18 cellular contexts compared by ENCODE assay signal in the genomic region with DNA sequence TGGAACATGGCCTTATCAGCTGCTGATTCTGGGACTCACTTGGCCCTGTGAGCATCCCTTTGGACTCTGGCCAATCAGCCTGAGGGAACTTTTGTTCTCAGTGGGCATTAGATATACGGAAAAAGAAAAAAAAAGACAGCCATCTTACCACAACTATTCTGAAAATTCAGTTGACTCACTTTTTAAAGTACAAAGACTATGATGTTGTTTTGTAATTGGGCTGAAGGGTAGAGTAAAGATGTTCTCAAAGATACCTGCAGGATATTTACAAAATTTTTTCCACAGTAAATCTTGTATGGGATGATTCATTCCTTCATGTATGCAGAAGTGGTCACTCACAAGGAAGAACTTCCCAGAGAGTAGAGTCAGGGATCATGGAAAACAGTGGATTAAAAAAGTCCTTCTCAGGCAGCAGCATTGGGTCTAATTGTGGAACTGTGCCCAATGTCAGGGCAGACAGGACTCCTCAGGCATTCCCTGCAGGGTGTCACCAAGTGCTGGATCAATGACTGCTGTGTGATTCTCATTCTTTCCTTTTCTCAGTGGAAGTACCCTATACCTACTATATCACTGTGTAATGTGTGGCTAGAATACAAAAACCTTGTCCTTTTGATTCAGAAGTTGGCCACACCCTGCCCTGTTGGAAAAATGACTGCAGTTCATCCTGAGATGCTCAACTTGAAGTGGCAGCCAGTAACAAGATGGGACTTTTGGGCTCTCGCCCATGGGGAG. TPM values are rescaled to one million over a fixed set of nuclear protein-coding genes. Genes with fewer than 3 reads are reported as not detected.
DNase-seq lines count a peak whose midpoint lies in the region; ATAC-seq and TF ChIP-seq lines count a peak whose summit lies in the region.
"Had no signal": no experiment of that assay in that cellular context is flagged by ENCODE, and none has a peak within 500 bp of the region (broad histone marks: within the 10 kb centered on the region; RNA-seq: fewer than 3 reads in every experiment).

No MANE protein-coding gene starts in this region.

- no peak for ATAC-seq in GM21528 (IDR thresholded peaks at IDR 0.05; ENCODE audit: low FRiP score, unreplicated experiment)

- CTCF ChIA-PET in PC-9 (lab: Charles Lee), result no interaction called here

- H2AFZ ChIP-seq in PC-9, result no peak overlapping the region

- H3K36me3 Mint-ChIP-seq in osteocyte (ENCODE audit: unreplicated experiment), result no peaks in the 10 kb centered on the region
- H3K36me3 Mint-ChIP-seq in activated T-helper 1 cell treated with anti-CD3 and anti-CD28 coated beads, Interleukin-12 subunit alpha, Interleukin-12 subunit beta, Interleukin-2, Interleukin-4 antibody, amounts not matched to agents 30 ng/mL and 10 ng/mL and 1 ng/mL, durations not matched to agents 14 hours and 24 hours and 36 hours (ENCODE audit: low read depth), result no peaks in the 10 kb centered on the region
- H3K36me3 Mint-ChIP-seq: mesothelial cell of epicardium had no signal

- H3K4me2 ChIP-seq in PC-9, result peak overlapping the region; percentile 9

- TF ChIP-seq POLR2A in stomach (IDR thresholded peaks at IDR 0.05), result no peak

- peaks cover 12% of the 10 kb centered on the region; the same call in 1 of the 2 replicates for H3F3A ChIP-seq in PC-9 (ENCODE audit: insufficient read depth, low read depth)

- TF ChIP-seq CTCF in PC-9 (conservative IDR thresholded peaks at IDR 0.05), result no peak
- no peak for TF ChIP-seq CTCF in choroid plexus epithelial cell (conservative IDR thresholded peaks at IDR 0.05; ENCODE audit: low read depth, low read length)
- TF ChIP-seq CTCF in osteocyte (IDR thresholded peaks at IDR 0.05), result no peak
- no peak for TF ChIP-seq CTCF in stomach (IDR thresholded peaks at IDR 0.05)

- no TSS peak for BruUV-seq in PC-9 (replicated peaks; lab: Mats Ljungman, UMichigan)

- H3K79me2 ChIP-seq in PC-9 (ENCODE audit: low read depth), result no peaks in the 10 kb centered on the region

- intact Hi-C loops in PC-9 (cut with micrococcal nuclease; ENCODE audit: unreplicated experiment), result no loop called here
- intact Hi-C loops in activated T-helper 1 cell treated with anti-CD3 and anti-CD28 coated beads, Interleukin-12 subunit alpha, Interleukin-12 subunit beta, Interleukin-2, Interleukin-4 antibody, amounts not matched to agents 30 ng/mL and 10 ng/mL and 1 ng/mL, durations not matched to agents 14 hours and 24 hours and 36 hours (cut with micrococcal nuclease), result no loop called here
- intact Hi-C loops in stomach (cut with DNase I; ENCODE audit: low total_unique reads), result no loop called here

- no peaks in the 10 kb centered on the region for H3K9me2 ChIP-seq in PC-9 (ENCODE audit: insufficient read depth)

- H3K9me3 ChIP-seq in PC-9 (ENCODE audit: insufficient read depth, low read depth), result no peaks in the 10 kb centered on the region
- H3K9me3 ChIP-seq in stomach, result no peaks in the 10 kb centered on the region
- H3K9me3 ChIP-seq: sigmoid colon had no signal

- no peak overlapping the region for H3K4me3 Mint-ChIP-seq in osteocyte (ENCODE audit: unreplicated experiment)
- no peak overlapping the region for H3K4me3 Mint-ChIP-seq in activated T-helper 1 cell treated with anti-CD3 and anti-CD28 coated beads, Interleukin-12 subunit alpha, Interleukin-12 subunit beta, Interleukin-2, Interleukin-4 antibody, amounts not matched to agents 30 ng/mL and 10 ng/mL and 1 ng/mL, durations not matched to agents 14 hours and 24 hours and 36 hours
- H3K4me3 Mint-ChIP-seq: mesothelial cell of epicardium had no signal

- H3K27me3 ChIP-seq in PC-9 (ENCODE audit: insufficient read depth, low read depth), result no peaks in the 10 kb centered on the region
- H3K27me3 ChIP-seq in stomach, result no peaks in the 10 kb centered on the region
- H3K27me3 ChIP-seq: sigmoid colon had no signal

- no peak for TF ChIP-seq EP300 in stomach (IDR thresholded peaks at IDR 0.05)

- H4K20me1 ChIP-seq in PC-9 (ENCODE audit: insufficient read depth), result no peaks in the 10 kb centered on the region

- POLR2A ChIA-PET in PC-9 (lab: Charles Lee; ENCODE audit: unreplicated experiment), result no interaction called here

- DNase-seq in EL (peak; percentile 99), PC-9 (peak; percentile 85 to 91), choroid plexus epithelial cell (ENCODE audit: low read depth) (peak; percentile 95), osteocyte (ENCODE audit: extremely low spot score, unreplicated experiment) (no peak), stomach (no peak)
- no peak for DNase-seq in activated T-helper 1 cell treated with anti-CD3 and anti-CD28 coated beads, Interleukin-12 subunit alpha, Interleukin-12 subunit beta, Interleukin-2, Interleukin-4 antibody, amounts not matched to agents 30 ng/mL and 10 ng/mL and 1 ng/mL, durations not matched to agents 14 hours and 24 hours and 36 hours (ENCODE audit: low spot score)
- no peak for DNase-seq in activated CD4-positive, alpha-beta T cell treated with anti-CD3 and anti-CD28 coated beads, Interleukin-2, amount 50 U/mL, for 1 hour
- DNase-seq: activated CD4-positive, CD25-positive, alpha-beta regulatory T cell treated with anti-CD3 and anti-CD28 coated beads, Interleukin-2, amount 50 U/mL, for 72 hours; activated effector memory CD4-positive, alpha-beta T cell treated with anti-CD3 and anti-CD28 coated beads, Interleukin-2, amount 50 U/mL, for 16 hours; cortex of kidney; DND-41; hypothalamus; Karpas-422; SHP77; sigmoid colon had no signal

- H3K4me1 Mint-ChIP-seq in osteocyte (ENCODE audit: unreplicated experiment), result peaks cover 19% of the 10 kb centered on the region
- no peaks in the 10 kb centered on the region for H3K4me1 Mint-ChIP-seq in activated T-helper 1 cell treated with anti-CD3 and anti-CD28 coated beads, Interleukin-12 subunit alpha, Interleukin-12 subunit beta, Interleukin-2, Interleukin-4 antibody, amounts not matched to agents 30 ng/mL and 10 ng/mL and 1 ng/mL, durations not matched to agents 14 hours and 24 hours and 36 hours (ENCODE audit: low read depth)

- no peaks in the 10 kb centered on the region for H3K36me3 ChIP-seq in PC-9 (ENCODE audit: low read depth)
- H3K36me3 ChIP-seq in stomach, result no peaks in the 10 kb centered on the region
- H3K36me3 ChIP-seq: sigmoid colon had no signal

- no peak overlapping the region for H3K4me3 ChIP-seq in PC-9
- no peak overlapping the region for H3K4me3 ChIP-seq in choroid plexus epithelial cell (ENCODE audit: low read depth, low read length)
- no peak overlapping the region for H3K4me3 ChIP-seq in stomach
- H3K4me3 ChIP-seq: sigmoid colon had no signal

- 63 to 80% (median 75%) methylated on average over 2 of the region's 2 CpGs for WGBS in stomach, 5 donors

- no peaks in the 10 kb centered on the region for H3K27me3 Mint-ChIP-seq in osteocyte (ENCODE audit: unreplicated experiment)
- H3K27me3 Mint-ChIP-seq in activated T-helper 1 cell treated with anti-CD3 and anti-CD28 coated beads, Interleukin-12 subunit alpha, Interleukin-12 subunit beta, Interleukin-2, Interleukin-4 antibody, amounts not matched to agents 30 ng/mL and 10 ng/mL and 1 ng/mL, durations not matched to agents 14 hours and 24 hours and 36 hours (ENCODE audit: insufficient read depth), result peaks cover 4% of the 10 kb centered on the region

- H3K4me1 ChIP-seq in PC-9 (replicated peaks; ENCODE audit: insufficient read depth) (peaks cover 13% of the 10 kb centered on the region), stomach (no peaks in the 10 kb centered on the region)
- H3K4me1 ChIP-seq: sigmoid colon had no signal

- no peaks in the 10 kb centered on the region for H3K9me3 Mint-ChIP-seq in osteocyte (ENCODE audit: unreplicated experiment)
- no peaks in the 10 kb centered on the region for H3K9me3 Mint-ChIP-seq in activated T-helper 1 cell treated with anti-CD3 and anti-CD28 coated beads, Interleukin-12 subunit alpha, Interleukin-12 subunit beta, Interleukin-2, Interleukin-4 antibody, amounts not matched to agents 30 ng/mL and 10 ng/mL and 1 ng/mL, durations not matched to agents 14 hours and 24 hours and 36 hours
- H3K9me3 Mint-ChIP-seq: mesothelial cell of epicardium had no signal

- H3K27ac ChIP-seq in PC-9 (peak overlapping the region; percentile 55), stomach (no peak overlapping the region)
- H3K27ac ChIP-seq: sigmoid colon had no signal

- H3K27ac Mint-ChIP-seq in osteocyte (ENCODE audit: unreplicated experiment), result peak overlapping the region; percentile 65
- H3K27ac Mint-ChIP-seq in activated T-helper 1 cell treated with anti-CD3 and anti-CD28 coated beads, Interleukin-12 subunit alpha, Interleukin-12 subunit beta, Interleukin-2, Interleukin-4 antibody, amounts not matched to agents 30 ng/mL and 10 ng/mL and 1 ng/mL, durations not matched to agents 14 hours and 24 hours and 36 hours, result no peak overlapping the region
- H3K27ac Mint-ChIP-seq: mesothelial cell of epicardium had no signal

RNA-seq across cellular contexts. Expression of gene SULT1C4, which starts 35.4 kb away (rescaled TPM):
- total RNA-seq in PC-9 (2021), result not detected in 2 replicates
- 6.0 and 7.0 TPM in 2 replicates for total RNA-seq in osteocyte
- total RNA-seq in activated T-helper 1 cell treated with anti-CD3 and anti-CD28 coated beads, Interleukin-12 subunit alpha, Interleukin-12 subunit beta, Interleukin-2, Interleukin-4 antibody, amounts not matched to agents 30 ng/mL and 10 ng/mL and 1 ng/mL, durations not matched to agents 14 hours and 24 hours and 36 hours, result not detected in 2 replicates
- 10 to 100 TPM in 1 of 5 donors, 1 to 10 TPM in 1, not detected in 3; 2.5 to 20.7 TPM for total RNA-seq in stomach
- 1 to 10 TPM in 1 of 3 donors, under 1 TPM in 2; 0.62 to 2.0 (median 0.73) TPM for polyA plus RNA-seq in stomach
- total RNA-seq: NCI-H460 had no signal

RNA-seq across cellular contexts. Expression of gene GCC2, which starts 35.8 kb away (rescaled TPM):
- total RNA-seq in PC-9 (2021) (33.3 and 49.1 TPM in 2 replicates), osteocyte (33.9 and 34.3 TPM in 2 replicates), stomach (100 to 1,000 TPM in 1 of 5 donors, 10 to 100 TPM in 4; 48.7 to 498 (median 76.9) TPM)
- 43.7 and 44.1 TPM in 2 replicates for total RNA-seq in activated T-helper 1 cell treated with anti-CD3 and anti-CD28 coated beads, Interleukin-12 subunit alpha, Interleukin-12 subunit beta, Interleukin-2, Interleukin-4 antibody, amounts not matched to agents 30 ng/mL and 10 ng/mL and 1 ng/mL, durations not matched to agents 14 hours and 24 hours and 36 hours
- polyA plus RNA-seq in stomach, result 10 to 100 TPM in 1 of 3 donors, 1 to 10 TPM in 2; 5.2 to 11.0 (median 7.6) TPM

Comparison
In these comparisons a context has a peak if more than half of its experiments do, and no peak if none do; other contexts are left out.
1. DNase-seq: peak in EL (single experiment), PC-9 (2 of 2) and choroid plexus epithelial cell (single experiment); none in osteocyte (single experiment), activated T-helper 1 cell treated with anti-CD3 and anti-CD28 coated beads, Interleukin-12 subunit alpha, Interleukin-12 subunit beta, Interleukin-2, Interleukin-4 antibody, amounts not matched to agents 30 ng/mL and 10 ng/mL and 1 ng/mL, durations not matched to agents 14 hours and 24 hours and 36 hours (single experiment), stomach (single experiment) and activated CD4-positive, alpha-beta T cell treated with anti-CD3 and anti-CD28 coated beads, Interleukin-2, amount 50 U/mL, for 1 hour (single experiment).